ENCODE assay signal across 35 cellular contexts in genomic region chr1:10265027-10265426, GRCh38.
"Had no signal": no experiment of that assay in that cellular context is flagged by ENCODE, and none has a peak within 500 bp of the region (broad histone marks: within the 10 kb centered on the region; RNA-seq: fewer than 3 reads in every experiment).

No MANE protein-coding gene starts in this region.

- ATAC-seq: activated CD8-positive, alpha-beta T cell treated with anti-CD3 and anti-CD28 coated beads for 36 hours; activated naive CD4-positive, alpha-beta T cell treated with anti-CD3 and anti-CD28 coated beads, Interleukin-2, amount 50 U/mL, for 72 hours; activated T-cell treated with anti-CD3 and anti-CD28 coated beads, Interleukin-2, amount 50 U/mL, for 4 hours; activated T-cell treated with anti-CD3 and anti-CD28 coated beads, Interleukin-2, amount 50 U/mL, for 72 hours; activated T-helper 17 cell treated with anti-CD3 and anti-CD28 coated beads, Interleukin-2, amount 50 U/mL, for 72 hours; body of pancreas; T-cell had no signal

- H3K4me1 ChIP-seq: adrenal gland, body of pancreas, breast epithelium had no signal

- H3K9me3 ChIP-seq: adrenal gland, body of pancreas, breast epithelium had no signal

- H3K27me3 Mint-ChIP-seq: activated B cell treated with CpG ODN at 0.5 μM for 24 hours; activated CD4-positive, alpha-beta memory T cell treated with anti-CD3 and anti-CD28 coated beads for 36 hours; activated CD4-positive, alpha-beta T cell treated with anti-CD3 and anti-CD28 coated beads, Interleukin-2, amount 10 ng/mL, durations not matched to agents 24 days and 14 days; activated CD8-positive, alpha-beta T cell treated with anti-CD3 and anti-CD28 coated beads for 36 hours; activated naive CD8-positive, alpha-beta T cell treated with anti-CD3 and anti-CD28 coated beads for 36 hours; activated T-helper 17 cell treated with anti-CD3 and anti-CD28 coated beads, Interleukin-2, amount 50 U/mL, for 72 hours; central memory CD8-positive, alpha-beta T cell; T-cell had no signal

- H3K27ac Mint-ChIP-seq: activated B cell treated with CpG ODN at 0.5 μM for 24 hours; activated CD4-positive, alpha-beta memory T cell treated with anti-CD3 and anti-CD28 coated beads for 36 hours; activated CD4-positive, alpha-beta T cell treated with anti-CD3 and anti-CD28 coated beads, Interleukin-2, amount 10 ng/mL, durations not matched to agents 24 days and 14 days; activated CD8-positive, alpha-beta T cell treated with anti-CD3 and anti-CD28 coated beads for 36 hours; activated naive CD4-positive, alpha-beta T cell treated with anti-CD3 and anti-CD28 coated beads for 36 hours; activated naive CD8-positive, alpha-beta T cell treated with anti-CD3 and anti-CD28 coated beads for 36 hours; activated T-cell treated with anti-CD3 and anti-CD28 coated beads, Interleukin-2, amount 50 U/mL, for 72 hours; activated T-helper 1 cell treated with anti-CD3 and anti-CD28 coated beads, Interleukin-12 subunit alpha, Interleukin-12 subunit beta, Interleukin-2, Interleukin-4 antibody, amounts not matched to agents 30 ng/mL and 10 ng/mL and 1 ng/mL, durations not matched to agents 14 hours and 24 hours and 36 hours; activated T-helper 17 cell treated with anti-CD3 and anti-CD28 coated beads, Interleukin-2, amount 50 U/mL, for 72 hours; T-cell; T-helper 2 cell treated with Interferon-gamma antibody and Interleukin-4, amounts not matched to agents 5 μg/mL and 100 μg/mL, for 36 hours had no signal

- DNase-seq: activated B cell treated with CpG ODN at 0.5 μM for 24 hours; activated CD4-positive, alpha-beta memory T cell treated with anti-CD3 and anti-CD28 coated beads for 36 hours; activated CD4-positive, alpha-beta T cell treated with anti-CD3 and anti-CD28 coated beads for 4 hours; activated CD4-positive, alpha-beta T cell treated with anti-CD3 and anti-CD28 coated beads, Interleukin-2, amount 10 ng/mL, durations not matched to agents 24 days and 14 days; activated CD4-positive, alpha-beta T cell treated with anti-CD3 and anti-CD28 coated beads, Interleukin-2, amount 50 U/mL, for 1 hour; activated CD4-positive, alpha-beta T cell treated with anti-CD3 and anti-CD28 coated beads, Interleukin-2, amount 50 U/mL, for 4 hours; activated CD4-positive, CD25-positive, alpha-beta regulatory T cell treated with anti-CD3 and anti-CD28 coated beads, Interleukin-2, amount 50 U/mL, for 72 hours; activated CD8-positive, alpha-beta memory T cell treated with anti-CD3 and anti-CD28 coated beads, Interleukin-2, amount 50 U/mL, for 4 hours; activated CD8-positive, alpha-beta T cell treated with anti-CD3 and anti-CD28 coated beads for 36 hours; activated effector memory CD4-positive, alpha-beta T cell treated with anti-CD3 and anti-CD28 coated beads, Interleukin-2, amount 50 U/mL, for 16 hours; activated gamma-delta T cell treated with Interleukin-2 at 50 U/mL for 16 hours; activated naive CD4-positive, alpha-beta T cell; activated naive CD4-positive, alpha-beta T cell treated with anti-CD3 and anti-CD28 coated beads for 36 hours; activated naive CD4-positive, alpha-beta T cell treated with anti-CD3 and anti-CD28 coated beads, Interleukin-2, amount 50 U/mL, for 16 hours; activated naive CD8-positive, alpha-beta T cell treated with anti-CD3 and anti-CD28 coated beads for 36 hours; activated T-cell treated with anti-CD3 and anti-CD28 coated beads for 4 hours; activated T-cell treated with anti-CD3 and anti-CD28 coated beads, Interleukin-2, amount 50 U/mL, for 1 hour; activated T-cell treated with anti-CD3 and anti-CD28 coated beads, Interleukin-2, amount 50 U/mL, for 4 hours; activated T-cell treated with anti-CD3 and anti-CD28 coated beads, Interleukin-2, amount 50 U/mL, for 72 hours; amniotic stem cell; aorta; body of pancreas; brain microvascular endothelial cell; cerebellar nuclear complex; T-cell; T-helper 2 cell; T-helper 9 cell had no signal

- H3K4me3 ChIP-seq: adrenal gland, body of pancreas, breast epithelium had no signal

- H3K4me1 Mint-ChIP-seq: activated naive CD8-positive, alpha-beta T cell treated with anti-CD3 and anti-CD28 coated beads for 36 hours; central memory CD8-positive, alpha-beta T cell had no signal

- H3K4me3 Mint-ChIP-seq: activated B cell treated with CpG ODN at 0.5 μM for 24 hours; activated CD4-positive, alpha-beta memory T cell treated with anti-CD3 and anti-CD28 coated beads for 36 hours; activated CD4-positive, alpha-beta T cell treated with anti-CD3 and anti-CD28 coated beads, Interleukin-2, amount 10 ng/mL, durations not matched to agents 24 days and 14 days; activated CD8-positive, alpha-beta T cell treated with anti-CD3 and anti-CD28 coated beads for 36 hours; activated naive CD4-positive, alpha-beta T cell treated with anti-CD3 and anti-CD28 coated beads for 36 hours; activated naive CD8-positive, alpha-beta T cell treated with anti-CD3 and anti-CD28 coated beads for 36 hours; activated T-cell treated with anti-CD3 and anti-CD28 coated beads, Interleukin-2, amount 50 U/mL, for 4 hours; activated T-cell treated with anti-CD3 and anti-CD28 coated beads, Interleukin-2, amount 50 U/mL, for 72 hours; activated T-helper 1 cell treated with anti-CD3 and anti-CD28 coated beads, Interleukin-12 subunit alpha, Interleukin-12 subunit beta, Interleukin-2, Interleukin-4 antibody, amounts not matched to agents 30 ng/mL and 10 ng/mL and 1 ng/mL, durations not matched to agents 14 hours and 24 hours and 36 hours; activated T-helper 17 cell treated with anti-CD3 and anti-CD28 coated beads, Interleukin-2, amount 50 U/mL, for 72 hours; central memory CD8-positive, alpha-beta T cell; T-cell; T-helper 2 cell treated with Interferon-gamma antibody and Interleukin-4, amounts not matched to agents 5 μg/mL and 100 μg/mL, for 36 hours had no signal

- H3K27ac ChIP-seq: adrenal gland, body of pancreas, brain microvascular endothelial cell, breast epithelium, VCaP had no signal

- H3K27me3 ChIP-seq: adrenal gland, body of pancreas, brain microvascular endothelial cell, breast epithelium had no signal
